In genomic region chr18:10519366-10519765, GRCh38 we compare ENCODE assay signal across 9 cellular contexts. TPM values are rescaled to one million over a fixed set of nuclear protein-coding genes. Genes with fewer than 3 reads are reported as not detected.
A peak's percentile ranks its signal among the peaks of the same experiment; 100 is the strongest.
DNase-seq lines count a peak whose midpoint lies in the region; ATAC-seq and TF ChIP-seq lines count a peak whose summit lies in the region.
"Had no signal": no experiment of that assay in that cellular context is flagged by ENCODE, and none has a peak within 500 bp of the region (broad histone marks: within the 10 kb centered on the region; RNA-seq: fewer than 3 reads in every experiment).

No MANE protein-coding gene starts in this region.

- H3K4me3 Mint-ChIP-seq in naive thymus-derived CD4-positive, alpha-beta T cell, result no peak overlapping the region

- no peaks in the 10 kb centered on the region for H3K9me2 ChIP-seq in Karpas-422 (replicated peaks; ENCODE audit: insufficient read depth, low read length)

- CTCF ChIA-PET in naive thymus-derived CD4-positive, alpha-beta T cell (lab: Charles Lee), result interaction anchor here (4.0 kb wide), 1 partner anchor 548 kb away, joined by 25 read pairs; no protein-coding TSS in a partner anchor

- intact Hi-C loops in esophagus muscularis mucosa (cut with DNase I) (loop anchor here (2.0 to 5.0 kb wide), 2 partner anchors 167 to 549 kb away; no protein-coding TSS in a partner anchor), upper lobe of right lung (cut with DNase I) (no loop called here)
- intact Hi-C loops in naive thymus-derived CD4-positive, alpha-beta T cell (cut with micrococcal nuclease), result no loop called here

- H3K4me1 ChIP-seq in Karpas-422 (ENCODE audit: low read length) (peaks cover 16% of the 10 kb centered on the region), esophagus muscularis mucosa (peaks cover 12 to 32% (median 24%) of the 10 kb centered on the region in 4 donors), upper lobe of right lung (peaks cover 20% of the 10 kb centered on the region)
- no peaks in the 10 kb centered on the region for H3K4me1 ChIP-seq in naive thymus-derived CD4-positive, alpha-beta T cell (ENCODE audit: control insufficient read depth in 2 of 2, insufficient read depth in 2 of 2, low read length in 2 of 2)

- H3K4me2 ChIP-seq in Karpas-422 (ENCODE audit: low read depth, low read length, poor library complexity, severe bottlenecking), result peak overlapping the region; percentile 55

- no peaks in the 10 kb centered on the region for H4K20me1 ChIP-seq in Karpas-422 (ENCODE audit: insufficient read depth, low read depth, low read length)

- no peak overlapping the region for H2AFZ ChIP-seq in Karpas-422 (ENCODE audit: low read length)

- DNase-seq in Karpas-422 (no peak), esophagus muscularis mucosa (ENCODE audit: extremely low spot score) (no peak), upper lobe of right lung (no peak)
- no peak for DNase-seq in naive thymus-derived CD4-positive, alpha-beta T cell
- no peak for DNase-seq in activated effector memory CD4-positive, alpha-beta T cell treated with anti-CD3 and anti-CD28 coated beads, Interleukin-2, amount 50 U/mL, for 16 hours
- no peak for DNase-seq in activated CD4-positive, CD25-positive, alpha-beta regulatory T cell treated with anti-CD3 and anti-CD28 coated beads, Interleukin-2, amount 50 U/mL, for 72 hours

- peak; percentile 18 for ATAC-seq in naive thymus-derived CD4-positive, alpha-beta T cell
- no peak for ATAC-seq in upper lobe of right lung
- ATAC-seq in activated CD4-positive, CD25-positive, alpha-beta regulatory T cell treated with anti-CD3 and anti-CD28 coated beads, Interleukin-2, amount 50 U/mL, for 24 hours, result no peak

- no peak for TF ChIP-seq POLR2A in esophagus muscularis mucosa (IDR thresholded peaks at IDR 0.05; ENCODE audit: low read depth)

- H3K36me3 ChIP-seq in Karpas-422 (ENCODE audit: insufficient read depth, low read length) (no peaks in the 10 kb centered on the region), esophagus muscularis mucosa (no peaks in the 10 kb centered on the region), upper lobe of right lung (no peaks in the 10 kb centered on the region)
- H3K36me3 ChIP-seq in naive thymus-derived CD4-positive, alpha-beta T cell (ENCODE audit: control insufficient read depth in 2 of 3, insufficient read depth in 3 of 3, low read length in 3 of 3), result no peaks in the 10 kb centered on the region

- TF ChIP-seq CTCF in esophagus muscularis mucosa (IDR thresholded peaks at IDR 0.05), result no peak
- TF ChIP-seq CTCF in upper lobe of right lung (IDR thresholded peaks at IDR 0.05), result no peak

- H3K36me3 Mint-ChIP-seq in naive thymus-derived CD4-positive, alpha-beta T cell, result no peaks in the 10 kb centered on the region
- H3K36me3 Mint-ChIP-seq: IgD-negative memory B cell had no signal

- WGBS in esophagus muscularis mucosa, result 57% methylated on average over 2 of the region's 2 CpGs

- peaks cover 1 to 11% (median 5%) of the 10 kb centered on the region in 7 donors for H3K4me1 Mint-ChIP-seq in naive thymus-derived CD4-positive, alpha-beta T cell

- peaks cover 0 to 4% (median 0%) of the 10 kb centered on the region in 11 donors for H3K9me3 Mint-ChIP-seq in naive thymus-derived CD4-positive, alpha-beta T cell
- H3K9me3 Mint-ChIP-seq: activated naive CD4-positive, alpha-beta T cell treated with anti-CD3 and anti-CD28 coated beads, Interleukin-2, amount 50 U/mL, for 24 hours; IgD-negative memory B cell had no signal

- TF ChIP-seq EP300 in esophagus muscularis mucosa (IDR thresholded peaks at IDR 0.05), result no peak

- H3K27ac ChIP-seq in Karpas-422 (ENCODE audit: low read length) (no peak overlapping the region), esophagus muscularis mucosa (replicated peaks in 1 of 4) (peak overlapping the region in 3 of 4 donors; percentile 6 to 37 (median 10)), upper lobe of right lung (peak overlapping the region; percentile 56)
- no peak overlapping the region for H3K27ac ChIP-seq in naive thymus-derived CD4-positive, alpha-beta T cell (ENCODE audit: low read depth, low read length)

- POLR2A ChIA-PET in naive thymus-derived CD4-positive, alpha-beta T cell (lab: Charles Lee), result no interaction called here

- H3K27me3 ChIP-seq in Karpas-422 (ENCODE audit: low read length), result no peaks in the 10 kb centered on the region
- H3K27me3 ChIP-seq in esophagus muscularis mucosa, result no peaks in the 10 kb centered on the region
- H3K27me3 ChIP-seq in naive thymus-derived CD4-positive, alpha-beta T cell (ENCODE audit: control insufficient read depth in 2 of 2, insufficient read depth in 2 of 2, low read length in 2 of 2), result peaks cover 0 to 3% of the 10 kb centered on the region in 2 donors
- no peaks in the 10 kb centered on the region for H3K27me3 ChIP-seq in upper lobe of right lung

- H3K79me2 ChIP-seq in Karpas-422 (ENCODE audit: low read length), result no peaks in the 10 kb centered on the region

- H3K4me3 ChIP-seq in Karpas-422 (ENCODE audit: low read length), result no peak overlapping the region
- no peak overlapping the region for H3K4me3 ChIP-seq in esophagus muscularis mucosa
- H3K4me3 ChIP-seq in naive thymus-derived CD4-positive, alpha-beta T cell (ENCODE audit: low read length), result no peak overlapping the region
- no peak overlapping the region for H3K4me3 ChIP-seq in upper lobe of right lung

- H3K27me3 Mint-ChIP-seq in naive thymus-derived CD4-positive, alpha-beta T cell, result peaks cover 25 to 51% (median 30%) of the 10 kb centered on the region in 5 donors

- no peak overlapping the region for H3K27ac Mint-ChIP-seq in naive thymus-derived CD4-positive, alpha-beta T cell
- H3K27ac Mint-ChIP-seq: activated naive CD4-positive, alpha-beta T cell treated with anti-CD3 and anti-CD28 coated beads, Interleukin-2, amount 50 U/mL, for 24 hours had no signal

- H3K9ac ChIP-seq in Karpas-422 (ENCODE audit: low read length), result no peak overlapping the region

- no peaks in the 10 kb centered on the region for H3K9me3 ChIP-seq in Karpas-422 (ENCODE audit: low read length)
- no peaks in the 10 kb centered on the region for H3K9me3 ChIP-seq in esophagus muscularis mucosa
- no peaks in the 10 kb centered on the region for H3K9me3 ChIP-seq in naive thymus-derived CD4-positive, alpha-beta T cell (ENCODE audit: control insufficient read depth in 2 of 3, low read length in 3 of 3)
- H3K9me3 ChIP-seq in upper lobe of right lung, result no peaks in the 10 kb centered on the region

RNA-seq across cellular contexts. Expression of gene NAPG, which starts 6.5 kb away (rescaled TPM):
- 33.4 and 50.4 TPM in 2 replicates for total RNA-seq in Karpas-422 (2014; rRNA removed; shearing (Covaris generic); ENCODE audit: low replicate concordance)
- total RNA-seq in esophagus muscularis mucosa (10 to 100 TPM; 32.1 to 39.5 (median 34.7) TPM), upper lobe of right lung (29.1 TPM)
- 10 to 100 TPM; 28.1 to 35.7 (median 30.0) TPM for total RNA-seq in naive thymus-derived CD4-positive, alpha-beta T cell
- 10 to 100 TPM; 10.2 to 12.9 TPM for polyA plus RNA-seq in naive thymus-derived CD4-positive, alpha-beta T cell

Comparison
In these comparisons a context has a peak if more than half of its experiments do, and no peak if none do; other contexts are left out.
1. H3K27ac ChIP-seq: peak in esophagus muscularis mucosa (3 of 4) and upper lobe of right lung (single experiment); none in Karpas-422 (single experiment) and naive thymus-derived CD4-positive, alpha-beta T cell (single experiment).